In the genomic region with DNA sequence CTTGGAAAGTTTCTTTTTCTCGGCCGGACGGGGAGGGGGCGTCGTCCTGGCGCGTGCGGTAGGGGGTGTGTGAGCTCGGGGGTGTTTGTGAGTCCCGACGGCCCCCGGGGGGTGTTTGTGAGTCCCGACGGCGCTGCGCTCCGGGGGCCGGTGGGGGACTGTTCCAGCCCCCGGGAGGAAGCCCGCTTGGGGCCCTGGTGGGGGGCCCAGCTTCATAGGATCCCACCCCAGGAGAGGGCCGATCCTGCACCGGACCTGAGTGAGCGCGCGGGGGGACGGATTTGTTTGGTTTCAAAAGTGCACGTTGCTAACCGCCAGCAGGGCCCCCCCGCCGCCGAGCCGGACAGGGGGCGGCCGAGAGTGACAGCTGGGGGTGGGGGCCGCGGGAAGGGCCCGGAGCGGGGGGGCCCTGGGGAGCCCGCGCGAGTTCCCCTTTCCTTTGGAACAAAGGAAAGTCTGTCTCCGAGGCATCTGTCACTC, we compare ENCODE assay signal across 1 cellular context.
TF ChIP-seq lines count a peak whose summit lies in the region.

No MANE protein-coding gene starts in this region.

TF ChIP-seq in HepG2, 621 proteins besides CTCF, POLR2A, EP300 and RAD21 (continued from another document and continues in another):
- TF ChIP-seq TSC22D2 (CRISPR knock-in tag; IDR thresholded peaks at IDR 0.05; ENCODE audit: borderline replicate concordance) = 0 out of 2 replicates have a peak, but pooled peaks have one; percentile 33
- TF ChIP-seq NCOR1 (IDR thresholded peaks at IDR 0.05; ENCODE audit: borderline replicate concordance, low read length) = 0 out of 2 replicates have a peak, but pooled peaks have one; percentile 17
- peak; percentile 14; the same call in 1 of the 2 replicates for TF ChIP-seq FOXK1 (CRISPR knock-in tag; IDR thresholded peaks at IDR 0.05; ENCODE audit: borderline replicate concordance, low read depth)
- TF ChIP-seq PCBP1 (IDR thresholded peaks at IDR 0.05; ENCODE audit: borderline replicate concordance, low read depth, low read length) = peak; percentile 33; the same call in 1 of the 2 replicates
- TF ChIP-seq, protein P1, sequence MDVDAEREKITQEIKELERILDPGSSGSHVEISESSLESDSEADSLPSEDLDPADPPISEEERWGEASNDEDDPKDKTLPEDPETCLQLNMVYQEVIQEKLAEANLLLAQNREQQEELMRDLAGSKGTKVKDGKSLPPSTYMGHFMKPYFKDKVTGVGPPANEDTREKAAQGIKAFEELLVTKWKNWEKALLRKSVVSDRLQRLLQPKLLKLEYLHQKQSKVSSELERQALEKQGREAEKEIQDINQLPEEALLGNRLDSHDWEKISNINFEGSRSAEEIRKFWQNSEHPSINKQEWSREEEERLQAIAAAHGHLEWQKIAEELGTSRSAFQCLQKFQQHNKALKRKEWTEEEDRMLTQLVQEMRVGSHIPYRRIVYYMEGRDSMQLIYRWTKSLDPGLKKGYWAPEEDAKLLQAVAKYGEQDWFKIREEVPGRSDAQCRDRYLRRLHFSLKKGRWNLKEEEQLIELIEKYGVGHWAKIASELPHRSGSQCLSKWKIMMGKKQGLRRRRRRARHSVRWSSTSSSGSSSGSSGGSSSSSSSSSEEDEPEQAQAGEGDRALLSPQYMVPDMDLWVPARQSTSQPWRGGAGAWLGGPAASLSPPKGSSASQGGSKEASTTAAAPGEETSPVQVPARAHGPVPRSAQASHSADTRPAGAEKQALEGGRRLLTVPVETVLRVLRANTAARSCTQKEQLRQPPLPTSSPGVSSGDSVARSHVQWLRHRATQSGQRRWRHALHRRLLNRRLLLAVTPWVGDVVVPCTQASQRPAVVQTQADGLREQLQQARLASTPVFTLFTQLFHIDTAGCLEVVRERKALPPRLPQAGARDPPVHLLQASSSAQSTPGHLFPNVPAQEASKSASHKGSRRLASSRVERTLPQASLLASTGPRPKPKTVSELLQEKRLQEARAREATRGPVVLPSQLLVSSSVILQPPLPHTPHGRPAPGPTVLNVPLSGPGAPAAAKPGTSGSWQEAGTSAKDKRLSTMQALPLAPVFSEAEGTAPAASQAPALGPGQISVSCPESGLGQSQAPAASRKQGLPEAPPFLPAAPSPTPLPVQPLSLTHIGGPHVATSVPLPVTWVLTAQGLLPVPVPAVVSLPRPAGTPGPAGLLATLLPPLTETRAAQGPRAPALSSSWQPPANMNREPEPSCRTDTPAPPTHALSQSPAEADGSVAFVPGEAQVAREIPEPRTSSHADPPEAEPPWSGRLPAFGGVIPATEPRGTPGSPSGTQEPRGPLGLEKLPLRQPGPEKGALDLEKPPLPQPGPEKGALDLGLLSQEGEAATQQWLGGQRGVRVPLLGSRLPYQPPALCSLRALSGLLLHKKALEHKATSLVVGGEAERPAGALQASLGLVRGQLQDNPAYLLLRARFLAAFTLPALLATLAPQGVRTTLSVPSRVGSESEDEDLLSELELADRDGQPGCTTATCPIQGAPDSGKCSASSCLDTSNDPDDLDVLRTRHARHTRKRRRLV (CRISPR knock-in tag; IDR thresholded peaks at IDR 0.05) = no peak
- TF ChIP-seq, protein P2, sequence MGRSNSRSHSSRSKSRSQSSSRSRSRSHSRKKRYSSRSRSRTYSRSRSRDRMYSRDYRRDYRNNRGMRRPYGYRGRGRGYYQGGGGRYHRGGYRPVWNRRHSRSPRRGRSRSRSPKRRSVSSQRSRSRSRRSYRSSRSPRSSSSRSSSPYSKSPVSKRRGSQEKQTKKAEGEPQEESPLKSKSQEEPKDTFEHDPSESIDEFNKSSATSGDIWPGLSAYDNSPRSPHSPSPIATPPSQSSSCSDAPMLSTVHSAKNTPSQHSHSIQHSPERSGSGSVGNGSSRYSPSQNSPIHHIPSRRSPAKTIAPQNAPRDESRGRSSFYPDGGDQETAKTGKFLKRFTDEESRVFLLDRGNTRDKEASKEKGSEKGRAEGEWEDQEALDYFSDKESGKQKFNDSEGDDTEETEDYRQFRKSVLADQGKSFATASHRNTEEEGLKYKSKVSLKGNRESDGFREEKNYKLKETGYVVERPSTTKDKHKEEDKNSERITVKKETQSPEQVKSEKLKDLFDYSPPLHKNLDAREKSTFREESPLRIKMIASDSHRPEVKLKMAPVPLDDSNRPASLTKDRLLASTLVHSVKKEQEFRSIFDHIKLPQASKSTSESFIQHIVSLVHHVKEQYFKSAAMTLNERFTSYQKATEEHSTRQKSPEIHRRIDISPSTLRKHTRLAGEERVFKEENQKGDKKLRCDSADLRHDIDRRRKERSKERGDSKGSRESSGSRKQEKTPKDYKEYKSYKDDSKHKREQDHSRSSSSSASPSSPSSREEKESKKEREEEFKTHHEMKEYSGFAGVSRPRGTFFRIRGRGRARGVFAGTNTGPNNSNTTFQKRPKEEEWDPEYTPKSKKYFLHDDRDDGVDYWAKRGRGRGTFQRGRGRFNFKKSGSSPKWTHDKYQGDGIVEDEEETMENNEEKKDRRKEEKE (IDR thresholded peaks at IDR 0.05) = no peak
- TF ChIP-seq ZIK1 (CRISPR knock-in tag; IDR thresholded peaks at IDR 0.05; ENCODE audit: borderline replicate concordance, low read depth) = 0 out of 2 replicates have a peak, but pooled peaks have one; percentile 22
- TF ChIP-seq, protein P3, sequence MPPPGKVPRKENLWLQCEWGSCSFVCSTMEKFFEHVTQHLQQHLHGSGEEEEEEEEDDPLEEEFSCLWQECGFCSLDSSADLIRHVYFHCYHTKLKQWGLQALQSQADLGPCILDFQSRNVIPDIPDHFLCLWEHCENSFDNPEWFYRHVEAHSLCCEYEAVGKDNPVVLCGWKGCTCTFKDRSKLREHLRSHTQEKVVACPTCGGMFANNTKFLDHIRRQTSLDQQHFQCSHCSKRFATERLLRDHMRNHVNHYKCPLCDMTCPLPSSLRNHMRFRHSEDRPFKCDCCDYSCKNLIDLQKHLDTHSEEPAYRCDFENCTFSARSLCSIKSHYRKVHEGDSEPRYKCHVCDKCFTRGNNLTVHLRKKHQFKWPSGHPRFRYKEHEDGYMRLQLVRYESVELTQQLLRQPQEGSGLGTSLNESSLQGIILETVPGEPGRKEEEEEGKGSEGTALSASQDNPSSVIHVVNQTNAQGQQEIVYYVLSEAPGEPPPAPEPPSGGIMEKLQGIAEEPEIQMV (CRISPR knock-in tag; IDR thresholded peaks at IDR 0.05; ENCODE audit: low read depth) = peak; percentile 75; the same call in 1 of the 2 replicates
- TF ChIP-seq NFKBIZ (CRISPR knock-in tag; IDR thresholded peaks at IDR 0.05) = peak; percentile 41; the same call in 1 of the 2 replicates
- peak; percentile 26; the same call in 1 of the 2 replicates for TF ChIP-seq HNF4A (CRISPR knock-in tag; IDR thresholded peaks at IDR 0.05)
- no peak; the same call in 1 of the 2 replicates for TF ChIP-seq KDM4B (CRISPR knock-in tag; IDR thresholded peaks at IDR 0.05)
- TF ChIP-seq PTBP1 (IDR thresholded peaks at IDR 0.05; ENCODE audit: low read depth, low read length, poor library complexity, severe bottlenecking) = peak; percentile 30
- 0 out of 2 replicates have a peak, but pooled peaks have one; percentile 34 for TF ChIP-seq ZSCAN30 (CRISPR knock-in tag; IDR thresholded peaks at IDR 0.05)
- TF ChIP-seq, protein P4, sequence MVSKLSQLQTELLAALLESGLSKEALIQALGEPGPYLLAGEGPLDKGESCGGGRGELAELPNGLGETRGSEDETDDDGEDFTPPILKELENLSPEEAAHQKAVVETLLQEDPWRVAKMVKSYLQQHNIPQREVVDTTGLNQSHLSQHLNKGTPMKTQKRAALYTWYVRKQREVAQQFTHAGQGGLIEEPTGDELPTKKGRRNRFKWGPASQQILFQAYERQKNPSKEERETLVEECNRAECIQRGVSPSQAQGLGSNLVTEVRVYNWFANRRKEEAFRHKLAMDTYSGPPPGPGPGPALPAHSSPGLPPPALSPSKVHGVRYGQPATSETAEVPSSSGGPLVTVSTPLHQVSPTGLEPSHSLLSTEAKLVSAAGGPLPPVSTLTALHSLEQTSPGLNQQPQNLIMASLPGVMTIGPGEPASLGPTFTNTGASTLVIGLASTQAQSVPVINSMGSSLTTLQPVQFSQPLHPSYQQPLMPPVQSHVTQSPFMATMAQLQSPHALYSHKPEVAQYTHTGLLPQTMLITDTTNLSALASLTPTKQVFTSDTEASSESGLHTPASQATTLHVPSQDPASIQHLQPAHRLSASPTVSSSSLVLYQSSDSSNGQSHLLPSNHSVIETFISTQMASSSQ (IDR thresholded peaks at IDR 0.05; ENCODE audit: low read depth) = 0 out of 2 replicates have a peak, but pooled peaks have one; percentile 7
- TF ChIP-seq, protein P4 (CRISPR knock-in tag; IDR thresholded peaks at IDR 0.05; ENCODE audit: borderline replicate concordance) = no peak
- 0 out of 2 replicates have a peak, but pooled peaks have one; percentile 10 for TF ChIP-seq ZFP36L1 (CRISPR knock-in tag; IDR thresholded peaks at IDR 0.05)
- TF ChIP-seq, protein P5, sequence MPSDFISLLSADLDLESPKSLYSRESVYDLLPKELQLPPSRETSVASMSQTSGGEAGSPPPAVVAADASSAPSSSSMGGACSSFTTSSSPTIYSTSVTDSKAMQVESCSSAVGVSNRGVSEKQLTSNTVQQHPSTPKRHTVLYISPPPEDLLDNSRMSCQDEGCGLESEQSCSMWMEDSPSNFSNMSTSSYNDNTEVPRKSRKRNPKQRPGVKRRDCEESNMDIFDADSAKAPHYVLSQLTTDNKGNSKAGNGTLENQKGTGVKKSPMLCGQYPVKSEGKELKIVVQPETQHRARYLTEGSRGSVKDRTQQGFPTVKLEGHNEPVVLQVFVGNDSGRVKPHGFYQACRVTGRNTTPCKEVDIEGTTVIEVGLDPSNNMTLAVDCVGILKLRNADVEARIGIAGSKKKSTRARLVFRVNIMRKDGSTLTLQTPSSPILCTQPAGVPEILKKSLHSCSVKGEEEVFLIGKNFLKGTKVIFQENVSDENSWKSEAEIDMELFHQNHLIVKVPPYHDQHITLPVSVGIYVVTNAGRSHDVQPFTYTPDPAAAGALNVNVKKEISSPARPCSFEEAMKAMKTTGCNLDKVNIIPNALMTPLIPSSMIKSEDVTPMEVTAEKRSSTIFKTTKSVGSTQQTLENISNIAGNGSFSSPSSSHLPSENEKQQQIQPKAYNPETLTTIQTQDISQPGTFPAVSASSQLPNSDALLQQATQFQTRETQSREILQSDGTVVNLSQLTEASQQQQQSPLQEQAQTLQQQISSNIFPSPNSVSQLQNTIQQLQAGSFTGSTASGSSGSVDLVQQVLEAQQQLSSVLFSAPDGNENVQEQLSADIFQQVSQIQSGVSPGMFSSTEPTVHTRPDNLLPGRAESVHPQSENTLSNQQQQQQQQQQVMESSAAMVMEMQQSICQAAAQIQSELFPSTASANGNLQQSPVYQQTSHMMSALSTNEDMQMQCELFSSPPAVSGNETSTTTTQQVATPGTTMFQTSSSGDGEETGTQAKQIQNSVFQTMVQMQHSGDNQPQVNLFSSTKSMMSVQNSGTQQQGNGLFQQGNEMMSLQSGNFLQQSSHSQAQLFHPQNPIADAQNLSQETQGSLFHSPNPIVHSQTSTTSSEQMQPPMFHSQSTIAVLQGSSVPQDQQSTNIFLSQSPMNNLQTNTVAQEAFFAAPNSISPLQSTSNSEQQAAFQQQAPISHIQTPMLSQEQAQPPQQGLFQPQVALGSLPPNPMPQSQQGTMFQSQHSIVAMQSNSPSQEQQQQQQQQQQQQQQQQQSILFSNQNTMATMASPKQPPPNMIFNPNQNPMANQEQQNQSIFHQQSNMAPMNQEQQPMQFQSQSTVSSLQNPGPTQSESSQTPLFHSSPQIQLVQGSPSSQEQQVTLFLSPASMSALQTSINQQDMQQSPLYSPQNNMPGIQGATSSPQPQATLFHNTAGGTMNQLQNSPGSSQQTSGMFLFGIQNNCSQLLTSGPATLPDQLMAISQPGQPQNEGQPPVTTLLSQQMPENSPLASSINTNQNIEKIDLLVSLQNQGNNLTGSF (CRISPR knock-in tag; IDR thresholded peaks at IDR 0.05) = 0 out of 2 replicates have a peak, but pooled peaks have one; percentile 30
- TF ChIP-seq, protein P6, sequence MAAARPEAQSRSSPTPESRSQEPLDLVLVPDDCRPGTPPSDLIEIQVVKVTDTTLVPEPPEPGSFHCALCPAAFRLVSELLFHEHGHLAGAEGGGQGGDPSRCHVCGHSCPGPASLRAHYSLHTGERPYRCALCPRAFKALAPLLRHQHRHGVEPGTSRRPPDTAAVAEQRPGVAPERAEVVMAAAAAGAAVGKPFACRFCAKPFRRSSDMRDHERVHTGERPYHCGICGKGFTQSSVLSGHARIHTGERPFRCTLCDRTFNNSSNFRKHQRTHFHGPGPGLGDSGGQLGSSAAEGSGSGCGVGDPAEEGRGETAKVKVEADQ (CRISPR knock-in tag; IDR thresholded peaks at IDR 0.05; ENCODE audit: borderline replicate concordance) = 0 out of 2 replicates have a peak, but pooled peaks have one; percentile 2
- TF ChIP-seq SMAD9 (CRISPR knock-in tag; IDR thresholded peaks at IDR 0.05) = no peak
- TF ChIP-seq FOXP1 (IDR thresholded peaks at IDR 0.05) = no peak
- 0 out of 2 replicates have a peak, but pooled peaks have one; percentile 11 for TF ChIP-seq FOXP1 (CRISPR knock-in tag; IDR thresholded peaks at IDR 0.05)
- TF ChIP-seq, protein P7, sequence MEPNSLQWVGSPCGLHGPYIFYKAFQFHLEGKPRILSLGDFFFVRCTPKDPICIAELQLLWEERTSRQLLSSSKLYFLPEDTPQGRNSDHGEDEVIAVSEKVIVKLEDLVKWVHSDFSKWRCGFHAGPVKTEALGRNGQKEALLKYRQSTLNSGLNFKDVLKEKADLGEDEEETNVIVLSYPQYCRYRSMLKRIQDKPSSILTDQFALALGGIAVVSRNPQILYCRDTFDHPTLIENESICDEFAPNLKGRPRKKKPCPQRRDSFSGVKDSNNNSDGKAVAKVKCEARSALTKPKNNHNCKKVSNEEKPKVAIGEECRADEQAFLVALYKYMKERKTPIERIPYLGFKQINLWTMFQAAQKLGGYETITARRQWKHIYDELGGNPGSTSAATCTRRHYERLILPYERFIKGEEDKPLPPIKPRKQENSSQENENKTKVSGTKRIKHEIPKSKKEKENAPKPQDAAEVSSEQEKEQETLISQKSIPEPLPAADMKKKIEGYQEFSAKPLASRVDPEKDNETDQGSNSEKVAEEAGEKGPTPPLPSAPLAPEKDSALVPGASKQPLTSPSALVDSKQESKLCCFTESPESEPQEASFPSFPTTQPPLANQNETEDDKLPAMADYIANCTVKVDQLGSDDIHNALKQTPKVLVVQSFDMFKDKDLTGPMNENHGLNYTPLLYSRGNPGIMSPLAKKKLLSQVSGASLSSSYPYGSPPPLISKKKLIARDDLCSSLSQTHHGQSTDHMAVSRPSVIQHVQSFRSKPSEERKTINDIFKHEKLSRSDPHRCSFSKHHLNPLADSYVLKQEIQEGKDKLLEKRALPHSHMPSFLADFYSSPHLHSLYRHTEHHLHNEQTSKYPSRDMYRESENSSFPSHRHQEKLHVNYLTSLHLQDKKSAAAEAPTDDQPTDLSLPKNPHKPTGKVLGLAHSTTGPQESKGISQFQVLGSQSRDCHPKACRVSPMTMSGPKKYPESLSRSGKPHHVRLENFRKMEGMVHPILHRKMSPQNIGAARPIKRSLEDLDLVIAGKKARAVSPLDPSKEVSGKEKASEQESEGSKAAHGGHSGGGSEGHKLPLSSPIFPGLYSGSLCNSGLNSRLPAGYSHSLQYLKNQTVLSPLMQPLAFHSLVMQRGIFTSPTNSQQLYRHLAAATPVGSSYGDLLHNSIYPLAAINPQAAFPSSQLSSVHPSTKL (CRISPR knock-in tag; IDR thresholded peaks at IDR 0.05) = peak; percentile 37; the same call in 1 of the 2 replicates
- peak; percentile 13 for TF ChIP-seq IKZF4 (CRISPR knock-in tag; IDR thresholded peaks at IDR 0.05; ENCODE audit: borderline replicate concordance, low read depth, not compliant biosample characterization)
